ENCODE assay signal across 14 cellular contexts in the genomic region with DNA sequence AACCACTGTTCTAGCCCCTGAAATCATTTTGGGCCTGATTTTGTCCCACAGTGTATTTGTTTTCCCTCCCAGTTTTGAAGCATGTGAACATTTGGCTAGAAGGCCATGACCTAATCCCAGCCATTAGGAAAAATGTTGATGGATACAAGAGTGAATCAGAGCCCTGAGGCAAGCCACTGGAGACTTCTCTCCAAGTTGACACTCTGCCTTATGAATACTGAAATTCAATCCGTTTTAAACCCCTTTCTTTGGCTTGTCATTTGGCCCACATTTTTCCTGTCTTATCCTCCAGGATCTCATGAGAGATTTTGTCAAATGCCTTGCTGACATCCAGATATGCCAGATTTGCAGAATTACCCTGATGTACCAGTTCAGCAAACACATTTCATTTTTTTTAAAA.
DNase-seq lines count a peak whose midpoint lies in the region; ATAC-seq, FAIRE-seq and TF ChIP-seq lines count a peak whose summit lies in the region.
"Had no signal": no experiment of that assay in that cellular context is flagged by ENCODE, and none has a peak within 500 bp of the region (broad histone marks: within the 10 kb centered on the region; RNA-seq: fewer than 3 reads in every experiment).

No MANE protein-coding gene starts in this region.

- CTCF ChIA-PET in BJ (lab: Yijun Ruan, JAX), result no interaction called here

- no peak overlapping the region for H3K4me2 ChIP-seq in mesenchymal stem cell (ENCODE audit: low read length, poor library complexity, severe bottlenecking)

- no peak overlapping the region for H2BK5ac ChIP-seq in mesenchymal stem cell (ENCODE audit: low read depth, low read length, poor library complexity, severe bottlenecking)

- no peak overlapping the region for H3K27ac Mint-ChIP-seq in stimulated activated naive B cell treated with anti-CD40 and anti-IgM and Interleukin-4, amounts not matched to agents 10 μg/mL and 1 μg/mL and 100 μg/mL, for 72 hours
- H3K27ac Mint-ChIP-seq: stimulated activated effector memory CD8-positive, alpha-beta T cell treated with anti-CD3 and anti-CD28 coated beads, Interleukin-12 subunit alpha, Interleukin-12 subunit beta, amount 100 ng/mL, for 72 hours had no signal

- H4K91ac ChIP-seq in mesenchymal stem cell (ENCODE audit: low read length), result no peak overlapping the region

- H3K4me1 ChIP-seq in mesenchymal stem cell (ENCODE audit: control insufficient read depth, insufficient read depth, low read depth, low read length) (peaks cover 6% of the 10 kb centered on the region), sigmoid colon (no peaks in the 10 kb centered on the region)
- H3K4me1 ChIP-seq: parathyroid adenoma had no signal

- no peak overlapping the region for H4K8ac ChIP-seq in mesenchymal stem cell (ENCODE audit: low read length)

- no peak overlapping the region for H3K23ac ChIP-seq in mesenchymal stem cell (ENCODE audit: low read length in 2 of 2)

- DNase-seq in BJ (ENCODE audit: low read depth), result peak; percentile 58
- DNase-seq in MG63, result peak; percentile 69
- DNase-seq in bronchial epithelial cell (ENCODE audit: low read depth), result peak; percentile 82
- DNase-seq in mesenchymal stem cell, result peak; percentile 33
- DNase-seq in stimulated activated naive B cell treated with anti-CD40 and anti-IgM and Interleukin-4, amounts not matched to agents 10 μg/mL and 1 μg/mL and 100 μg/mL, for 72 hours, result no peak
- no peak for DNase-seq in middle frontal gyrus (ENCODE audit: extremely low spot score, low spot score)
- no peak for DNase-seq in sigmoid colon
- DNase-seq in CD1c-positive myeloid dendritic cell (ENCODE audit: extremely low spot score), result no peak
- DNase-seq: activated CD4-positive, alpha-beta T cell treated with anti-CD3 and anti-CD28 coated beads, Interleukin-2, amount 50 U/mL, for 48 hours; activated gamma-delta T cell; AML-193; T-helper 2 cell had no signal

- no peak overlapping the region for H3K18ac ChIP-seq in mesenchymal stem cell (ENCODE audit: low read depth in 1 of 2, low read length in 2 of 2)

- H3K4me3 ChIP-seq in BJ (ENCODE audit: low read depth, low read length) (no peak overlapping the region), MG63 (no peak overlapping the region), bronchial epithelial cell (ENCODE audit: low read depth, low read length) (no peak overlapping the region), mesenchymal stem cell (ENCODE audit: insufficient read depth in 1 of 2, low read depth in 1 of 2, low read length in 2 of 2) (no peak overlapping the region), sigmoid colon (no peak overlapping the region)

- peak overlapping the region; percentile 24 for H3K9ac ChIP-seq in mesenchymal stem cell (ENCODE audit: low read length)
- H3K9ac ChIP-seq: parathyroid adenoma had no signal

- no peak overlapping the region for H3K4ac ChIP-seq in mesenchymal stem cell (ENCODE audit: low read depth in 1 of 2, low read length in 2 of 2)

- no peaks in the 10 kb centered on the region for H3K9me3 ChIP-seq in MG63
- H3K9me3 ChIP-seq in mesenchymal stem cell (ENCODE audit: control insufficient read depth, low read length), result no peaks in the 10 kb centered on the region
- H3K9me3 ChIP-seq in sigmoid colon, result no peaks in the 10 kb centered on the region

- H2AK5ac ChIP-seq in mesenchymal stem cell (ENCODE audit: low read length, severe bottlenecking), result peak overlapping the region; percentile 41

- WGBS in mesenchymal stem cell, result 4% methylated on average over 1 of the region's 1 CpG
- 33 to 56% methylated on average over 1 of the region's 1 CpG for WGBS in sigmoid colon, 2 donors

- H3K27me3 ChIP-seq in BJ (ENCODE audit: control insufficient read depth, insufficient read depth, low read length) (no peaks in the 10 kb centered on the region), MG63 (no peaks in the 10 kb centered on the region), bronchial epithelial cell (ENCODE audit: control insufficient read depth, insufficient read depth, low read length) (no peaks in the 10 kb centered on the region), mesenchymal stem cell (ENCODE audit: control insufficient read depth in 1 of 2, insufficient read depth in 1 of 2, low read length in 2 of 2) (no peaks in the 10 kb centered on the region), sigmoid colon (no peaks in the 10 kb centered on the region)

- no peak for FAIRE-seq in bronchial epithelial cell (lab: Jason Lieb, UNC)

- no peak overlapping the region for H3K14ac ChIP-seq in mesenchymal stem cell (ENCODE audit: low read length in 2 of 2)

- no peaks in the 10 kb centered on the region for H3K36me3 ChIP-seq in BJ (ENCODE audit: control insufficient read depth, insufficient read depth, low read length)
- no peaks in the 10 kb centered on the region for H3K36me3 ChIP-seq in MG63
- H3K36me3 ChIP-seq in bronchial epithelial cell (ENCODE audit: control insufficient read depth, insufficient read depth, low read length), result no peaks in the 10 kb centered on the region
- no peaks in the 10 kb centered on the region for H3K36me3 ChIP-seq in mesenchymal stem cell (ENCODE audit: control insufficient read depth in 1 of 2, insufficient read depth in 2 of 2, low read depth in 1 of 2, low read length in 2 of 2)
- H3K36me3 ChIP-seq in sigmoid colon, result no peaks in the 10 kb centered on the region

- POLR2A ChIA-PET in BJ (lab: Charles Lee), result no interaction called here

- TF ChIP-seq CTCF in BJ (IDR thresholded peaks at IDR 0.05; ENCODE audit: insufficient read depth, low read depth, low read length) (no peak), bronchial epithelial cell (IDR thresholded peaks at IDR 0.05; ENCODE audit: insufficient read depth, low read length, severe bottlenecking) (no peak), sigmoid colon (IDR thresholded peaks at IDR 0.05) (no peak)

- peaks cover 0 to 2% of the 10 kb centered on the region in 2 donors for H3K9me3 Mint-ChIP-seq in stimulated activated naive B cell treated with anti-CD40 and anti-IgM and Interleukin-4, amounts not matched to agents 10 μg/mL and 1 μg/mL and 100 μg/mL, for 72 hours

- peaks cover 7 to 10% of the 10 kb centered on the region in 2 donors for H3K27me3 Mint-ChIP-seq in stimulated activated naive B cell treated with anti-CD40 and anti-IgM and Interleukin-4, amounts not matched to agents 10 μg/mL and 1 μg/mL and 100 μg/mL, for 72 hours

- H3K4me1 Mint-ChIP-seq in stimulated activated naive B cell treated with anti-CD40 and anti-IgM and Interleukin-4, amounts not matched to agents 10 μg/mL and 1 μg/mL and 100 μg/mL, for 72 hours, result no peaks in the 10 kb centered on the region
- H3K4me1 Mint-ChIP-seq: stimulated activated effector memory CD8-positive, alpha-beta T cell treated with anti-CD3 and anti-CD28 coated beads, Interleukin-12 subunit alpha, Interleukin-12 subunit beta, amount 100 ng/mL, for 72 hours had no signal

- no peak overlapping the region for H3K4me3 Mint-ChIP-seq in stimulated activated naive B cell treated with anti-CD40 and anti-IgM and Interleukin-4, amounts not matched to agents 10 μg/mL and 1 μg/mL and 100 μg/mL, for 72 hours
- H3K4me3 Mint-ChIP-seq: stimulated activated effector memory CD8-positive, alpha-beta T cell treated with anti-CD3 and anti-CD28 coated beads, Interleukin-12 subunit alpha, Interleukin-12 subunit beta, amount 100 ng/mL, for 72 hours had no signal

- no peak for TF ChIP-seq EP300 in sigmoid colon (IDR thresholded peaks at IDR 0.05)

- no peaks in the 10 kb centered on the region for H3K79me1 ChIP-seq in mesenchymal stem cell (replicated peaks; ENCODE audit: low read length, poor library complexity, severe bottlenecking)

- no peaks in the 10 kb centered on the region for H3K36me3 Mint-ChIP-seq in stimulated activated naive B cell treated with anti-CD40 and anti-IgM and Interleukin-4, amounts not matched to agents 10 μg/mL and 1 μg/mL and 100 μg/mL, for 72 hours
- H3K36me3 Mint-ChIP-seq: stimulated activated effector memory CD8-positive, alpha-beta T cell treated with anti-CD3 and anti-CD28 coated beads, Interleukin-12 subunit alpha, Interleukin-12 subunit beta, amount 100 ng/mL, for 72 hours had no signal

- H2BK120ac ChIP-seq in mesenchymal stem cell (ENCODE audit: low read depth, low read length), result no peak overlapping the region

- no peak for ATAC-seq in stimulated activated naive B cell treated with anti-CD40 and anti-IgM and Interleukin-4, amounts not matched to agents 10 μg/mL and 1 μg/mL and 100 μg/mL, for 72 hours (replicated peaks)
- ATAC-seq: stimulated activated effector memory CD8-positive, alpha-beta T cell treated with anti-CD3 and anti-CD28 coated beads, Interleukin-12 subunit alpha, Interleukin-12 subunit beta, amount 100 ng/mL, for 72 hours had no signal

- no peak overlapping the region for H2AFZ ChIP-seq in mesenchymal stem cell (ENCODE audit: low read depth, low read length)
- H2AFZ ChIP-seq: parathyroid adenoma had no signal

- no peak overlapping the region for H2BK15ac ChIP-seq in mesenchymal stem cell (ENCODE audit: low read depth, poor library complexity, severe bottlenecking)

- intact Hi-C loops in sigmoid colon (cut with DNase I), result no loop called here

- H3K27ac ChIP-seq in mesenchymal stem cell (ENCODE audit: low read length, poor library complexity, severe bottlenecking) (peak overlapping the region; percentile 51), sigmoid colon (no peak overlapping the region)
- H3K27ac ChIP-seq: parathyroid adenoma had no signal

- no peak overlapping the region for H2BK12ac ChIP-seq in mesenchymal stem cell (ENCODE audit: low read length in 2 of 2)

- TF ChIP-seq POLR2A in sigmoid colon (IDR thresholded peaks at IDR 0.05), result no peak

Comparison
In these comparisons a context has a peak if more than half of its experiments do, and no peak if none do; other contexts are left out.
1. DNase-seq: peak in BJ (single experiment), MG63 (single experiment), bronchial epithelial cell (single experiment) and mesenchymal stem cell (single experiment); none in stimulated activated naive B cell treated with anti-CD40 and anti-IgM and Interleukin-4, amounts not matched to agents 10 μg/mL and 1 μg/mL and 100 μg/mL, for 72 hours (single experiment), middle frontal gyrus (single experiment), sigmoid colon (single experiment) and CD1c-positive myeloid dendritic cell (single experiment).